25 cellular contexts compared by ENCODE assay signal in genomic region chr14:96409701-96410100, GRCh38. TPM values are rescaled to one million over a fixed set of nuclear protein-coding genes. Genes with fewer than 3 reads are reported as not detected.
DNase-seq lines count a peak whose midpoint lies in the region; TF ChIP-seq lines count a peak whose summit lies in the region.
"Had no signal": no experiment of that assay in that cellular context is flagged by ENCODE, and none has a peak within 500 bp of the region (broad histone marks: within the 10 kb centered on the region; RNA-seq: fewer than 3 reads in every experiment).

No MANE protein-coding gene starts in this region.

- no peaks in the 10 kb centered on the region for H3K9me3 ChIP-seq in PC-9 (ENCODE audit: insufficient read depth, low read depth)
- H3K9me3 ChIP-seq: sigmoid colon, transverse colon had no signal

- POLR2A ChIA-PET in PC-9 (lab: Charles Lee; ENCODE audit: unreplicated experiment), result no interaction called here

- H2AFZ ChIP-seq in PC-9, result no peak overlapping the region

- H3K36me3 ChIP-seq in PC-9 (ENCODE audit: low read depth), result no peaks in the 10 kb centered on the region
- H3K36me3 ChIP-seq: sigmoid colon, transverse colon had no signal

- H3K79me2 ChIP-seq in PC-9 (ENCODE audit: low read depth), result no peaks in the 10 kb centered on the region

- peaks cover 14% of the 10 kb centered on the region for H3K4me1 ChIP-seq in PC-9 (replicated peaks; ENCODE audit: insufficient read depth)
- H3K4me1 ChIP-seq: sigmoid colon, transverse colon had no signal

- CTCF ChIA-PET in PC-9 (lab: Charles Lee), result no interaction called here

- H3K27me3 Mint-ChIP-seq in activated naive CD8-positive, alpha-beta T cell treated with anti-CD3 and anti-CD28 coated beads for 36 hours, result no peaks in the 10 kb centered on the region

- DNase-seq in A172 (ENCODE audit: low spot score), result peak; percentile 84
- peak in 1 of 2 experiments; percentile 54 for DNase-seq in PC-9
- peak; percentile 21 for DNase-seq in amniotic epithelial cell (ENCODE audit: low read depth)
- peak; percentile 37 to 48 for DNase-seq in lung microvascular endothelial cell (ENCODE audit: low read depth in 2 of 2)
- no peak for DNase-seq in stimulated activated CD4-positive, alpha-beta T cell treated with anti-CD3 and anti-CD28 coated beads, Interleukin-4, amount 100 ng/mL, for 4 hours
- DNase-seq in activated naive CD8-positive, alpha-beta T cell treated with anti-CD3 and anti-CD28 coated beads for 36 hours, result no peak
- DNase-seq in NCI-H748 (lab: John Stamatoyannopoulos, UW; ENCODE audit: unreplicated experiment), result no peak
- no peak for DNase-seq in NCI-H2171 treated with DMSO at 0.1 percent for 48 hours (lab: John Stamatoyannopoulos, UW)
- DNase-seq: activated CD4-positive, CD25-positive, alpha-beta regulatory T cell treated with anti-CD3 and anti-CD28 coated beads, Interleukin-2, amount 50 U/mL, for 72 hours; activated CD8-positive, alpha-beta T cell treated with anti-CD3 and anti-CD28 coated beads, Interleukin-2, amount 10 ng/mL, durations not matched to agents 7 days and 5 days; activated gamma-delta T cell treated with Interleukin-2 at 50 U/mL for 16 hours; CD8-positive, alpha-beta T cell; DMS153; GF-D8; glutamatergic neuron; KG1; kidney; NCI-H1694 treated with DMSO at 0.1 percent for 48 hours; NCI-H2227 treated with DMSO at 0.1 percent for 48 hours; NCI-H774; posterior cingulate gyrus; SIG-M5; sigmoid colon; transverse colon had no signal

- H3K27me3 ChIP-seq in PC-9 (ENCODE audit: insufficient read depth, low read depth), result no peaks in the 10 kb centered on the region
- H3K27me3 ChIP-seq: sigmoid colon, transverse colon had no signal

- H3K4me3 ChIP-seq in PC-9, result no peak overlapping the region
- H3K4me3 ChIP-seq: sigmoid colon, transverse colon had no signal

- H3K4me3 Mint-ChIP-seq in activated naive CD8-positive, alpha-beta T cell treated with anti-CD3 and anti-CD28 coated beads for 36 hours, result no peak overlapping the region
- H3K4me3 Mint-ChIP-seq: activated CD8-positive, alpha-beta T cell treated with anti-CD3 and anti-CD28 coated beads, Interleukin-2, amount 10 ng/mL, durations not matched to agents 7 days and 5 days; CD8-positive, alpha-beta T cell had no signal

- peak overlapping the region; percentile 31; the same call in 1 of the 2 replicates for H3K4me2 ChIP-seq in PC-9

- peaks cover 7% of the 10 kb centered on the region; the same call in 1 of the 2 replicates for H3F3A ChIP-seq in PC-9 (ENCODE audit: insufficient read depth, low read depth)

- TF ChIP-seq CTCF in PC-9 (conservative IDR thresholded peaks at IDR 0.05), result no peak

- BruUV-seq in PC-9 (replicated peaks; lab: Mats Ljungman, UMichigan), result no TSS peak

- H3K27ac Mint-ChIP-seq in activated naive CD8-positive, alpha-beta T cell treated with anti-CD3 and anti-CD28 coated beads for 36 hours, result no peak overlapping the region
- H3K27ac Mint-ChIP-seq: activated CD8-positive, alpha-beta T cell treated with anti-CD3 and anti-CD28 coated beads, Interleukin-2, amount 10 ng/mL, durations not matched to agents 7 days and 5 days; CD8-positive, alpha-beta T cell had no signal

- no peaks in the 10 kb centered on the region for H3K4me1 Mint-ChIP-seq in activated naive CD8-positive, alpha-beta T cell treated with anti-CD3 and anti-CD28 coated beads for 36 hours

- 0 out of 2 replicates have a peak overlapping the region, but pooled peaks have one; percentile 12 for H3K27ac ChIP-seq in PC-9
- H3K27ac ChIP-seq: sigmoid colon, transverse colon had no signal

- intact Hi-C loops in PC-9 (cut with micrococcal nuclease; ENCODE audit: unreplicated experiment), result no loop called here

- H4K20me1 ChIP-seq in PC-9 (ENCODE audit: insufficient read depth), result no peaks in the 10 kb centered on the region

- no peaks in the 10 kb centered on the region for H3K9me2 ChIP-seq in PC-9 (ENCODE audit: insufficient read depth)

- H3K9me3 Mint-ChIP-seq in activated naive CD8-positive, alpha-beta T cell treated with anti-CD3 and anti-CD28 coated beads for 36 hours, result no peaks in the 10 kb centered on the region
- H3K9me3 Mint-ChIP-seq: CD8-positive, alpha-beta T cell had no signal

- H3K36me3 Mint-ChIP-seq in activated naive CD8-positive, alpha-beta T cell treated with anti-CD3 and anti-CD28 coated beads for 36 hours, result no peaks in the 10 kb centered on the region
- H3K36me3 Mint-ChIP-seq: CD8-positive, alpha-beta T cell had no signal

RNA-seq across cellular contexts. Expression of gene AK7, which starts 17.8 kb away (rescaled TPM):
- total RNA-seq in A172 (2014; rRNA removed; shearing (Covaris generic)), result 0.71 and 0.74 TPM in 2 replicates
- 2.1 and 2.5 TPM in 2 replicates for total RNA-seq in PC-9 (2021)
- 0.44 and 0.99 TPM in 2 replicates for total RNA-seq in lung microvascular endothelial cell
- under 1 TPM; 0.86 to 0.97 TPM for total RNA-seq in activated naive CD8-positive, alpha-beta T cell treated with anti-CD3 and anti-CD28 coated beads for 36 hours
- total RNA-seq: CD8-positive, alpha-beta T cell; HT-29 had no signal

RNA-seq across cellular contexts. Expression of gene GSKIP, which starts 46.4 kb away (rescaled TPM):
- 32.8 and 33.6 TPM in 2 replicates for total RNA-seq in A172 (2014; rRNA removed; shearing (Covaris generic))
- 7.2 and 13.4 TPM in 2 replicates for total RNA-seq in PC-9 (2021)
- total RNA-seq in lung microvascular endothelial cell, result 22.6 and 26.6 TPM in 2 replicates
- total RNA-seq in activated naive CD8-positive, alpha-beta T cell treated with anti-CD3 and anti-CD28 coated beads for 36 hours, result 10 to 100 TPM; 18.1 to 22.8 TPM

RNA-seq across cellular contexts. Expression of gene ATG2B, which starts 46.6 kb away (rescaled TPM):
- total RNA-seq in A172 (2014; rRNA removed; shearing (Covaris generic)), result 7.3 and 9.3 TPM in 2 replicates
- total RNA-seq in PC-9 (2021) (3.9 and 6.6 TPM in 2 replicates), lung microvascular endothelial cell (12.6 and 15.7 TPM in 2 replicates)
- total RNA-seq in activated naive CD8-positive, alpha-beta T cell treated with anti-CD3 and anti-CD28 coated beads for 36 hours, result 10 to 100 TPM; 15.3 to 15.9 TPM

Comparison
In these comparisons a context has a peak if more than half of its experiments do, and no peak if none do; other contexts are left out.
1. DNase-seq: peak in A172 (single experiment), amniotic epithelial cell (single experiment) and lung microvascular endothelial cell (2 of 2); none in stimulated activated CD4-positive, alpha-beta T cell treated with anti-CD3 and anti-CD28 coated beads, Interleukin-4, amount 100 ng/mL, for 4 hours (0 of 2), activated naive CD8-positive, alpha-beta T cell treated with anti-CD3 and anti-CD28 coated beads for 36 hours (single experiment), NCI-H748 (single experiment) and NCI-H2171 treated with DMSO at 0.1 percent for 48 hours (single experiment).